Comparison of ENCODE assay signal across 8 cellular contexts in genomic region chr16:83809092-83809491, GRCh38. TPM values are rescaled to one million over a fixed set of nuclear protein-coding genes. Genes with fewer than 3 reads are reported as not detected.
DNase-seq lines count a peak whose midpoint lies in the region; ATAC-seq and TF ChIP-seq lines count a peak whose summit lies in the region.

No MANE protein-coding gene starts in this region.

- H3K4me3 Mint-ChIP-seq in natural killer cell treated with Interleukin-12 subunit alpha and Interleukin-12 subunit beta and Interleukin-15 and Interleukin-18, amount 100 ng/mL, for 72 hours, result peak overlapping the region; percentile 97

- peak overlapping the region; percentile 76 to 93 for H3K27ac Mint-ChIP-seq in natural killer cell treated with Interleukin-12 subunit alpha and Interleukin-12 subunit beta and Interleukin-15 and Interleukin-18, amount 100 ng/mL, for 72 hours

- DNase-seq in AG10803 (ENCODE audit: low read depth) (no peak), dorsolateral prefrontal cortex (no peak), NCI-H146 (lab: John Stamatoyannopoulos, UW) (no peak), omental fat pad (ENCODE audit: low spot score) (no peak), dedifferentiated amniotic fluid mesenchymal stem cell (ENCODE audit: extremely low spot score) (no peak)
- no peak for DNase-seq in natural killer cell treated with Interleukin-12 subunit alpha and Interleukin-12 subunit beta and Interleukin-15 and Interleukin-18, amount 100 ng/mL, for 72 hours (ENCODE audit: low spot score)

- peaks cover 39% of the 10 kb centered on the region for H3K36me3 ChIP-seq in KOPT-K1 (ENCODE audit: insufficient read depth, low read length)

- H3K36me3 Mint-ChIP-seq in natural killer cell treated with Interleukin-12 subunit alpha and Interleukin-12 subunit beta and Interleukin-15 and Interleukin-18, amount 100 ng/mL, for 72 hours, result peaks cover 7% of the 10 kb centered on the region

- peaks cover 3% of the 10 kb centered on the region for H3K9me3 Mint-ChIP-seq in natural killer cell treated with Interleukin-12 subunit alpha and Interleukin-12 subunit beta and Interleukin-15 and Interleukin-18, amount 100 ng/mL, for 72 hours

- H3K27me3 ChIP-seq in dorsolateral prefrontal cortex, result no peaks in the 10 kb centered on the region

- H3K27ac ChIP-seq in KOPT-K1 (ENCODE audit: low read depth, low read length, poor library complexity, severe bottlenecking), result peak overlapping the region; percentile 79
- H3K27ac ChIP-seq in dorsolateral prefrontal cortex, result peak overlapping the region in 13 of 59 donors; percentile 72 to 93 (median 83)

- H3K4me1 Mint-ChIP-seq in natural killer cell treated with Interleukin-12 subunit alpha and Interleukin-12 subunit beta and Interleukin-15 and Interleukin-18, amount 100 ng/mL, for 72 hours (ENCODE audit: low read depth in 2 of 2), result peaks cover 12 to 19% of the 10 kb centered on the region in 2 donors

- ATAC-seq in natural killer cell treated with Interleukin-12 subunit alpha and Interleukin-12 subunit beta and Interleukin-15 and Interleukin-18, amount 100 ng/mL, for 72 hours, result no peak
- ATAC-seq in GM18868 (IDR thresholded peaks at IDR 0.05; ENCODE audit: unreplicated experiment) (no peak), omental fat pad (ENCODE audit: low FRiP score) (no peak)

- TF ChIP-seq CTCF in AG10803 (conservative IDR thresholded peaks at IDR 0.05; ENCODE audit: low read length) (no peak), dorsolateral prefrontal cortex (IDR thresholded peaks at IDR 0.05 in 54 of 56, conservative IDR thresholded peaks at IDR 0.05 in 2 of 56; ENCODE audit: low read depth in 1 of 56, partially characterized antibody in 56 of 56) (no peak), omental fat pad (IDR thresholded peaks at IDR 0.05) (no peak)

- intact Hi-C loops in dorsolateral prefrontal cortex (cut with DNase I), result loop anchor here (5.0 to 10.0 kb wide), 3 partner anchors 37 to 67 kb away; no protein-coding TSS in a partner anchor

- peak overlapping the region; percentile 87 for H3K4me3 ChIP-seq in AG10803 (ENCODE audit: low read length)
- H3K4me3 ChIP-seq in dorsolateral prefrontal cortex, result peak overlapping the region; percentile 64 to 98 (median 88)

- no peaks in the 10 kb centered on the region for H3K9me3 ChIP-seq in KOPT-K1 (ENCODE audit: insufficient read depth, low read length, poor library complexity, severe bottlenecking)

- H3K27me3 Mint-ChIP-seq in natural killer cell treated with Interleukin-12 subunit alpha and Interleukin-12 subunit beta and Interleukin-15 and Interleukin-18, amount 100 ng/mL, for 72 hours, result peaks cover 0 to 1% of the 10 kb centered on the region in 2 donors

RNA-seq across cellular contexts. Expression of gene HSBP1, which starts 1.3 kb away (rescaled TPM):
- total RNA-seq in dorsolateral prefrontal cortex (100 to 1,000 TPM in 55 of 120 experiments, 10 to 100 TPM in 65; 60.5 to 133 (median 98.8) TPM), omental fat pad (10 to 100 TPM; 20.0 to 25.1 (median 21.9) TPM)
- 10 to 100 TPM; 30.5 to 64.5 TPM for total RNA-seq in natural killer cell treated with Interleukin-12 subunit alpha and Interleukin-12 subunit beta and Interleukin-15 and Interleukin-18, amount 100 ng/mL, for 72 hours
